1 cellular context compared by ENCODE assay signal in genomic region chr3:141913150-141913811, GRCh38.
TF ChIP-seq lines count a peak whose summit lies in the region.

No MANE protein-coding gene starts in this region.

TF ChIP-seq in K562, 482 proteins besides CTCF, POLR2A, EP300 and RAD21 (continued from another document and continues in another):
- TF ChIP-seq, protein P1, sequence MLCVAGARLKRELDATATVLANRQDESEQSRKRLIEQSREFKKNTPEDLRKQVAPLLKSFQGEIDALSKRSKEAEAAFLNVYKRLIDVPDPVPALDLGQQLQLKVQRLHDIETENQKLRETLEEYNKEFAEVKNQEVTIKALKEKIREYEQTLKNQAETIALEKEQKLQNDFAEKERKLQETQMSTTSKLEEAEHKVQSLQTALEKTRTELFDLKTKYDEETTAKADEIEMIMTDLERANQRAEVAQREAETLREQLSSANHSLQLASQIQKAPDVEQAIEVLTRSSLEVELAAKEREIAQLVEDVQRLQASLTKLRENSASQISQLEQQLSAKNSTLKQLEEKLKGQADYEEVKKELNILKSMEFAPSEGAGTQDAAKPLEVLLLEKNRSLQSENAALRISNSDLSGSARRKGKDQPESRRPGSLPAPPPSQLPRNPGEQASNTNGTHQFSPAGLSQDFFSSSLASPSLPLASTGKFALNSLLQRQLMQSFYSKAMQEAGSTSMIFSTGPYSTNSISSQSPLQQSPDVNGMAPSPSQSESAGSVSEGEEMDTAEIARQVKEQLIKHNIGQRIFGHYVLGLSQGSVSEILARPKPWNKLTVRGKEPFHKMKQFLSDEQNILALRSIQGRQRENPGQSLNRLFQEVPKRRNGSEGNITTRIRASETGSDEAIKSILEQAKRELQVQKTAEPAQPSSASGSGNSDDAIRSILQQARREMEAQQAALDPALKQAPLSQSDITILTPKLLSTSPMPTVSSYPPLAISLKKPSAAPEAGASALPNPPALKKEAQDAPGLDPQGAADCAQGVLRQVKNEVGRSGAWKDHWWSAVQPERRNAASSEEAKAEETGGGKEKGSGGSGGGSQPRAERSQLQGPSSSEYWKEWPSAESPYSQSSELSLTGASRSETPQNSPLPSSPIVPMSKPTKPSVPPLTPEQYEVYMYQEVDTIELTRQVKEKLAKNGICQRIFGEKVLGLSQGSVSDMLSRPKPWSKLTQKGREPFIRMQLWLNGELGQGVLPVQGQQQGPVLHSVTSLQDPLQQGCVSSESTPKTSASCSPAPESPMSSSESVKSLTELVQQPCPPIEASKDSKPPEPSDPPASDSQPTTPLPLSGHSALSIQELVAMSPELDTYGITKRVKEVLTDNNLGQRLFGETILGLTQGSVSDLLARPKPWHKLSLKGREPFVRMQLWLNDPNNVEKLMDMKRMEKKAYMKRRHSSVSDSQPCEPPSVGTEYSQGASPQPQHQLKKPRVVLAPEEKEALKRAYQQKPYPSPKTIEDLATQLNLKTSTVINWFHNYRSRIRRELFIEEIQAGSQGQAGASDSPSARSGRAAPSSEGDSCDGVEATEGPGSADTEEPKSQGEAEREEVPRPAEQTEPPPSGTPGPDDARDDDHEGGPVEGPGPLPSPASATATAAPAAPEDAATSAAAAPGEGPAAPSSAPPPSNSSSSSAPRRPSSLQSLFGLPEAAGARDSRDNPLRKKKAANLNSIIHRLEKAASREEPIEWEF (CRISPR knock-in tag; IDR thresholded peaks at IDR 0.05): no peak
- TF ChIP-seq ZBTB8A (IDR thresholded peaks at IDR 0.05; ENCODE audit: partially characterized antibody): no peak
- 0 out of 2 replicates have a peak, but pooled peaks have one; percentile 24 for TF ChIP-seq DEAF1 (CRISPR knock-in tag; IDR thresholded peaks at IDR 0.05)
- TF ChIP-seq KLF6 (CRISPR knock-in tag; IDR thresholded peaks at IDR 0.05; ENCODE audit: borderline replicate concordance): no peak
- no peak for TF ChIP-seq PHF20 (IDR thresholded peaks at IDR 0.05; ENCODE audit: partially characterized antibody)
- TF ChIP-seq CBX5 (IDR thresholded peaks at IDR 0.05; ENCODE audit: borderline replicate concordance, low read depth): peak; percentile 81
- no peak for TF ChIP-seq ZNF740 (CRISPR knock-in tag; IDR thresholded peaks at IDR 0.05)
- TF ChIP-seq ZNF740 (tag; IDR thresholded peaks at IDR 0.05): no peak
- no peak for TF ChIP-seq NCOR1 (IDR thresholded peaks at IDR 0.05)
- TF ChIP-seq RBM17 (IDR thresholded peaks at IDR 0.05; ENCODE audit: borderline replicate concordance, low read depth, low read length): no peak
- TF ChIP-seq, protein P2, sequence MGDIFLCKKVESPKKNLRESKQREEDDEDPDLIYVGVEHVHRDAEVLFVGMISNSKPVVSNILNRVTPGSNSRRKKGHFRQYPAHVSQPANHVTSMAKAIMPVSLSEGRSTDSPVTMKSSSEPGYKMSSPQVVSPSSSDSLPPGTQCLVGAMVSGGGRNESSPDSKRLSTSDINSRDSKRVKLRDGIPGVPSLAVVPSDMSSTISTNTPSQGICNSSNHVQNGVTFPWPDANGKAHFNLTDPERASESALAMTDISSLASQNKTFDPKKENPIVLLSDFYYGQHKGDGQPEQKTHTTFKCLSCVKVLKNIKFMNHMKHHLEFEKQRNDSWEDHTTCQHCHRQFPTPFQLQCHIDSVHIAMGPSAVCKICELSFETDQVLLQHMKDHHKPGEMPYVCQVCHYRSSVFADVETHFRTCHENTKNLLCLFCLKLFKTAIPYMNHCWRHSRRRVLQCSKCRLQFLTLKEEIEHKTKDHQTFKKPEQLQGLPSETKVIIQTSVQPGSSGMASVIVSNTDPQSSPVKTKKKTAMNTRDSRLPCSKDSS (IDR thresholded peaks at IDR 0.05; ENCODE audit: low read depth, partially characterized antibody): peak; percentile 77
- no peak for TF ChIP-seq ZNF830 (CRISPR knock-in tag; IDR thresholded peaks at IDR 0.05)
- TF ChIP-seq, protein P3, sequence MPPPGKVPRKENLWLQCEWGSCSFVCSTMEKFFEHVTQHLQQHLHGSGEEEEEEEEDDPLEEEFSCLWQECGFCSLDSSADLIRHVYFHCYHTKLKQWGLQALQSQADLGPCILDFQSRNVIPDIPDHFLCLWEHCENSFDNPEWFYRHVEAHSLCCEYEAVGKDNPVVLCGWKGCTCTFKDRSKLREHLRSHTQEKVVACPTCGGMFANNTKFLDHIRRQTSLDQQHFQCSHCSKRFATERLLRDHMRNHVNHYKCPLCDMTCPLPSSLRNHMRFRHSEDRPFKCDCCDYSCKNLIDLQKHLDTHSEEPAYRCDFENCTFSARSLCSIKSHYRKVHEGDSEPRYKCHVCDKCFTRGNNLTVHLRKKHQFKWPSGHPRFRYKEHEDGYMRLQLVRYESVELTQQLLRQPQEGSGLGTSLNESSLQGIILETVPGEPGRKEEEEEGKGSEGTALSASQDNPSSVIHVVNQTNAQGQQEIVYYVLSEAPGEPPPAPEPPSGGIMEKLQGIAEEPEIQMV (tag; conservative IDR thresholded peaks at IDR 0.05; ENCODE audit: low read depth): no peak
- no peak for TF ChIP-seq ZNF76 (CRISPR knock-in tag; IDR thresholded peaks at IDR 0.05; ENCODE audit: borderline replicate concordance)
- no peak for TF ChIP-seq HLTF (IDR thresholded peaks at IDR 0.05)
- TF ChIP-seq HDAC6 (IDR thresholded peaks at IDR 0.05; ENCODE audit: low read depth, low read length): no peak
- TF ChIP-seq NFXL1 (CRISPR knock-in tag; IDR thresholded peaks at IDR 0.05): no peak
- no peak for TF ChIP-seq ZNF785 (CRISPR knock-in tag; IDR thresholded peaks at IDR 0.05)
- no peak for TF ChIP-seq XRCC3 (IDR thresholded peaks at IDR 0.05)
- TF ChIP-seq OTX1 (CRISPR knock-in tag; IDR thresholded peaks at IDR 0.05): no peak
- TF ChIP-seq TRIM28 (IDR thresholded peaks at IDR 0.05): peak; percentile 98
- TF ChIP-seq REST (CRISPR knock-in tag; IDR thresholded peaks at IDR 0.05; ENCODE audit: low read depth): no peak
- TF ChIP-seq DNMT1 (IDR thresholded peaks at IDR 0.05): no peak
- TF ChIP-seq, protein P4, sequence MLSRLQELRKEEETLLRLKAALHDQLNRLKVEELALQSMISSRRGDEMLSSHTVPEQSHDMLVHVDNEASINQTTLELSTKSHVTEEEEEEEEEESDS (CRISPR knock-in tag; IDR thresholded peaks at IDR 0.05): no peak
- TF ChIP-seq ZNF584 (CRISPR knock-in tag; IDR thresholded peaks at IDR 0.05; ENCODE audit: low read depth): no peak
- no peak for TF ChIP-seq SAFB (IDR thresholded peaks at IDR 0.05; ENCODE audit: borderline replicate concordance, low read depth, low read length)
- TF ChIP-seq ZNF518B (CRISPR knock-in tag; IDR thresholded peaks at IDR 0.05): no peak
- TF ChIP-seq EGR1 (conservative IDR thresholded peaks at IDR 0.05): no peak
- TF ChIP-seq KDM5B (IDR thresholded peaks at IDR 0.05; ENCODE audit: insufficient replicate concordance, low read depth, low read length): no peak
- TF ChIP-seq HNRNPH1 (optimal IDR thresholded peaks at IDR 0.05; ENCODE audit: low read depth, low read length): no peak
- TF ChIP-seq SMC3 (conservative IDR thresholded peaks at IDR 0.05; ENCODE audit: insufficient read depth, low read depth, low read length): peak; percentile 67
- TF ChIP-seq ZNF316 (IDR thresholded peaks at IDR 0.05): peak; percentile 97
- no peak for TF ChIP-seq WHSC1 (IDR thresholded peaks at IDR 0.05; ENCODE audit: low read length)
- TF ChIP-seq FOXP1 (CRISPR knock-in tag; IDR thresholded peaks at IDR 0.05): no peak
- TF ChIP-seq, protein P5, sequence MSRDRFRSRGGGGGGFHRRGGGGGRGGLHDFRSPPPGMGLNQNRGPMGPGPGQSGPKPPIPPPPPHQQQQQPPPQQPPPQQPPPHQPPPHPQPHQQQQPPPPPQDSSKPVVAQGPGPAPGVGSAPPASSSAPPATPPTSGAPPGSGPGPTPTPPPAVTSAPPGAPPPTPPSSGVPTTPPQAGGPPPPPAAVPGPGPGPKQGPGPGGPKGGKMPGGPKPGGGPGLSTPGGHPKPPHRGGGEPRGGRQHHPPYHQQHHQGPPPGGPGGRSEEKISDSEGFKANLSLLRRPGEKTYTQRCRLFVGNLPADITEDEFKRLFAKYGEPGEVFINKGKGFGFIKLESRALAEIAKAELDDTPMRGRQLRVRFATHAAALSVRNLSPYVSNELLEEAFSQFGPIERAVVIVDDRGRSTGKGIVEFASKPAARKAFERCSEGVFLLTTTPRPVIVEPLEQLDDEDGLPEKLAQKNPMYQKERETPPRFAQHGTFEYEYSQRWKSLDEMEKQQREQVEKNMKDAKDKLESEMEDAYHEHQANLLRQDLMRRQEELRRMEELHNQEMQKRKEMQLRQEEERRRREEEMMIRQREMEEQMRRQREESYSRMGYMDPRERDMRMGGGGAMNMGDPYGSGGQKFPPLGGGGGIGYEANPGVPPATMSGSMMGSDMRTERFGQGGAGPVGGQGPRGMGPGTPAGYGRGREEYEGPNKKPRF (IDR thresholded peaks at IDR 0.05; ENCODE audit: low read depth, low read length): no peak
- no peak for TF ChIP-seq ZNF212 (CRISPR knock-in tag; IDR thresholded peaks at IDR 0.05)
- TF ChIP-seq NFRKB (IDR thresholded peaks at IDR 0.05; ENCODE audit: low read depth): no peak
- no peak for TF ChIP-seq SMARCE1 (IDR thresholded peaks at IDR 0.05)
- no peak for TF ChIP-seq ESRRB (CRISPR knock-in tag; IDR thresholded peaks at IDR 0.05; ENCODE audit: borderline replicate concordance)
- TF ChIP-seq CREBBP (IDR thresholded peaks at IDR 0.05; ENCODE audit: low read depth, low read length): no peak
- TF ChIP-seq ZNF41 (CRISPR knock-in tag; conservative IDR thresholded peaks at IDR 0.05): no peak
- no peak for TF ChIP-seq SETDB1 (IDR thresholded peaks at IDR 0.05; ENCODE audit: low read length)
- no peak for TF ChIP-seq TAF7 (tag; IDR thresholded peaks at IDR 0.05)
- TF ChIP-seq ERF (CRISPR knock-in tag; IDR thresholded peaks at IDR 0.05): no peak
- TF ChIP-seq CHCHD3 (CRISPR knock-in tag; IDR thresholded peaks at IDR 0.05): no peak
- TF ChIP-seq TAF1 (IDR thresholded peaks at IDR 0.05; ENCODE audit: control insufficient read depth, extremely low read depth, insufficient read depth, low read length, severe bottlenecking): no peak
- peak; percentile 52 to 89 for TF ChIP-seq TRIM24 (IDR thresholded peaks at IDR 0.05)
- TF ChIP-seq ZKSCAN8 (CRISPR knock-in tag; IDR thresholded peaks at IDR 0.05): no peak
- peak; percentile 15 to 62; a peak in 2 of 4 replicates for TF ChIP-seq KDM1A (IDR thresholded peaks at IDR 0.05)
- peak; percentile 16; the same call in 1 of the 2 replicates for TF ChIP-seq ETV1 (tag; conservative IDR thresholded peaks at IDR 0.05; ENCODE audit: low read depth)
